18 cellular contexts compared by ENCODE assay signal in genomic region chr9:35835766-35836165, GRCh38. TPM values are rescaled to one million over a fixed set of nuclear protein-coding genes. Genes with fewer than 3 reads are reported as not detected.
DNase-seq lines count a peak whose midpoint lies in the region; ATAC-seq and TF ChIP-seq lines count a peak whose summit lies in the region.
"Had no signal": no experiment of that assay in that cellular context is flagged by ENCODE, and none has a peak within 500 bp of the region (broad histone marks: within the 10 kb centered on the region; RNA-seq: fewer than 3 reads in every experiment).

No MANE protein-coding gene starts in this region.

- intact Hi-C loops in cardiac septum (cut with DNase I) (loop anchor here (5.0 kb wide), 1 partner anchor 37 kb away; the partner anchor contains the start of gene OR13J1), heart right ventricle (cut with DNase I) (no loop called here), right lobe of liver (cut with DNase I) (no loop called here), stomach (cut with DNase I; ENCODE audit: low total_unique reads) (no loop called here), ascending aorta (cut with DNase I) (no loop called here)

- TF ChIP-seq POLR2A in right lobe of liver (IDR thresholded peaks at IDR 0.05): no peak
- no peak for TF ChIP-seq POLR2A in stomach (IDR thresholded peaks at IDR 0.05)

- no peak overlapping the region for H3K27ac ChIP-seq in heart right ventricle
- peak overlapping the region in 2 of 3 donors; percentile 61 to 76 for H3K27ac ChIP-seq in right lobe of liver
- peak overlapping the region in 3 of 5 donors; percentile 83 to 93 (median 86) for H3K27ac ChIP-seq in stomach
- peak overlapping the region in 1 of 2 donors; percentile 12 for H3K27ac ChIP-seq in ascending aorta

- H3K4me3 Mint-ChIP-seq in brain: no peak overlapping the region
- H3K4me3 Mint-ChIP-seq: CD4-positive, CD25-positive, alpha-beta regulatory T cell; GM23338 had no signal

- no peak overlapping the region for H3K4me3 ChIP-seq in heart right ventricle
- H3K4me3 ChIP-seq in right lobe of liver: no peak overlapping the region
- no peak overlapping the region for H3K4me3 ChIP-seq in stomach
- H3K4me3 ChIP-seq in ascending aorta: no peak overlapping the region
- H3K4me3 ChIP-seq: GM23338 had no signal

- peaks cover 4 to 35% (median 30%) of the 10 kb centered on the region in 9 donors for H3K4me1 ChIP-seq in heart right ventricle
- peaks cover 0 to 29% (median 15%) of the 10 kb centered on the region in 4 donors for H3K4me1 ChIP-seq in right lobe of liver
- H3K4me1 ChIP-seq in stomach: peaks cover 30 to 56% (median 52%) of the 10 kb centered on the region in 4 donors
- peaks cover 0 to 16% of the 10 kb centered on the region in 2 donors for H3K4me1 ChIP-seq in ascending aorta

- ATAC-seq in heart right ventricle (no peak), right lobe of liver (peak; percentile 74 to 78 (median 76))
- ATAC-seq: Panc1, Right ventricle myocardium inferior had no signal

- no peak for TF ChIP-seq CTCF in heart right ventricle (IDR thresholded peaks at IDR 0.05)
- no peak for TF ChIP-seq CTCF in brain (conservative IDR thresholded peaks at IDR 0.05)
- no peak for TF ChIP-seq CTCF in right lobe of liver (IDR thresholded peaks at IDR 0.05)
- TF ChIP-seq CTCF in stomach (IDR thresholded peaks at IDR 0.05): no peak
- no peak for TF ChIP-seq CTCF in ascending aorta (IDR thresholded peaks at IDR 0.05)

- WGBS in heart right ventricle, 2 donors: 93 to 95% methylated on average over 2 of the region's 2 CpGs
- WGBS in right lobe of liver (ENCODE audit: insufficient coverage, low coverage, low lambda C conversion rate, missing lambda C conversion rate): 9% methylated on average over 2 of the region's 2 CpGs
- 75 to 80% (median 79%) methylated on average over 2 of the region's 2 CpGs for WGBS in stomach, 5 donors

- H3K9me3 ChIP-seq in heart right ventricle (no peaks in the 10 kb centered on the region), right lobe of liver (no peaks in the 10 kb centered on the region), stomach (no peaks in the 10 kb centered on the region), ascending aorta (no peaks in the 10 kb centered on the region)

- DNase-seq in cardiac septum (ENCODE audit: low spot score): peak; percentile 51
- no peak for DNase-seq in heart right ventricle
- peak in 1 of 3 donors; percentile 55 for DNase-seq in right lobe of liver
- DNase-seq in stomach: no peak
- DNase-seq in NCI-H2107 treated with DMSO at 0.1 percent for 48 hours (lab: John Stamatoyannopoulos, UW; ENCODE audit: unreplicated experiment): no peak
- DNase-seq in stimulated activated CD4-positive, alpha-beta T cell treated with anti-CD3 and anti-CD28 coated beads, Interleukin-12 subunit alpha, Interleukin-12 subunit beta, amount 100 ng/mL, for 4 hours: no peak
- no peak for DNase-seq in ascending aorta (ENCODE audit: low spot score in 2 of 2)
- DNase-seq: DMS79, NCI-H1417 treated with DMSO at 0.1 percent for 48 hours, NCI-H2029, NCI-H510A had no signal

- H3K27ac Mint-ChIP-seq in brain: peak overlapping the region in 3 of 5 experiments; percentile 38 to 75 (median 61)
- H3K27ac Mint-ChIP-seq: CD4-positive, CD25-positive, alpha-beta regulatory T cell; GM23338 had no signal

- H3K27me3 ChIP-seq in heart right ventricle (peaks cover 0 to 43% (median 0%) of the 10 kb centered on the region in 7 donors), right lobe of liver (no peaks in the 10 kb centered on the region), stomach (peaks cover 0 to 10% (median 0%) of the 10 kb centered on the region in 3 donors), ascending aorta (no peaks in the 10 kb centered on the region)

- H3K36me3 Mint-ChIP-seq in brain: peaks cover 16% of the 10 kb centered on the region

- no peak for TF ChIP-seq EP300 in stomach (IDR thresholded peaks at IDR 0.05)

- H3K4me1 Mint-ChIP-seq in brain: peaks cover 43% of the 10 kb centered on the region

- no peaks in the 10 kb centered on the region for H3K27me3 Mint-ChIP-seq in brain
- H3K27me3 Mint-ChIP-seq: CD4-positive, CD25-positive, alpha-beta regulatory T cell had no signal

- peaks cover 0 to 11% (median 0%) of the 10 kb centered on the region in 9 donors for H3K36me3 ChIP-seq in heart right ventricle
- H3K36me3 ChIP-seq in right lobe of liver: no peaks in the 10 kb centered on the region
- peaks cover 0 to 6% (median 2%) of the 10 kb centered on the region in 4 donors for H3K36me3 ChIP-seq in stomach
- no peaks in the 10 kb centered on the region for H3K36me3 ChIP-seq in ascending aorta

- H3K9me3 Mint-ChIP-seq in brain: no peaks in the 10 kb centered on the region
- H3K9me3 Mint-ChIP-seq: CD4-positive, CD25-positive, alpha-beta regulatory T cell; GM23338 had no signal

RNA-seq across cellular contexts. Expression of gene TMEM8B, which starts 6.7 kb away (rescaled TPM):
- total RNA-seq in cardiac septum (22.0 TPM), heart right ventricle (10 to 100 TPM; 13.6 to 22.9 (median 20.5) TPM), right lobe of liver (1 to 10 TPM; 1.7 to 4.7 (median 3.5) TPM), stomach (10 to 100 TPM in 3 of 5 donors, 1 to 10 TPM in 2; 4.6 to 81.4 (median 11.6) TPM), ascending aorta (37.3 TPM)
- polyA plus RNA-seq in heart right ventricle (1 to 10 TPM; 6.7 to 8.0 TPM), brain (ENCODE audit: insufficient read depth, low read depth, low replicate concordance) (47.7 TPM), stomach (1 to 10 TPM; 7.0 to 9.2 (median 7.0) TPM)

RNA-seq across cellular contexts. Expression of gene FAM221B, which starts 7.2 kb away (rescaled TPM):
- total RNA-seq in cardiac septum: not detected
- total RNA-seq in heart right ventricle: not detected
- polyA plus RNA-seq in heart right ventricle: not detected
- polyA plus RNA-seq in brain (ENCODE audit: insufficient read depth, low read depth, low replicate concordance): not detected
- not detected for total RNA-seq in right lobe of liver
- not detected for total RNA-seq in stomach
- under 1 TPM in 1 of 3 donors, not detected in 2; 0.10 TPM for polyA plus RNA-seq in stomach
- not detected for total RNA-seq in ascending aorta
- total RNA-seq: A172; CD4-positive, CD25-positive, alpha-beta regulatory T cell; G401; GM23338; Right ventricle myocardium inferior had no signal

RNA-seq across cellular contexts. Expression of gene HINT2, which starts 20.9 kb away (rescaled TPM):
- total RNA-seq in cardiac septum (57.6 TPM), heart right ventricle (10 to 100 TPM; 56.8 to 83.1 (median 76.7) TPM), right lobe of liver (10 to 100 TPM; 46.0 to 86.3 (median 67.1) TPM), stomach (10 to 100 TPM in 4 of 5 donors, 1 to 10 TPM in 1; 8.4 to 22.7 (median 17.9) TPM), ascending aorta (21.6 TPM)
- polyA plus RNA-seq in heart right ventricle (100 to 1,000 TPM in 1 of 2 donors, 10 to 100 TPM in 1; 69.9 to 120 TPM), brain (ENCODE audit: insufficient read depth, low read depth, low replicate concordance) (172 TPM), stomach (100 to 1,000 TPM in 2 of 3 donors, 10 to 100 TPM in 1; 98.1 to 131 (median 118) TPM)

RNA-seq across cellular contexts. Expression of gene SPAG8, which starts 23.7 kb away (rescaled TPM):
- total RNA-seq in cardiac septum (3.5 TPM), heart right ventricle (1 to 10 TPM in 9 of 10 donors, under 1 TPM in 1; 0.86 to 4.2 (median 2.9) TPM), right lobe of liver (1 to 10 TPM in 1 of 6 experiments, under 1 TPM in 2, not detected in 3; 0.42 to 1.3 (median 0.80) TPM), stomach (1 to 10 TPM in 2 of 5 donors, not detected in 3; 1.7 to 2.7 TPM), ascending aorta (not detected)
- polyA plus RNA-seq in heart right ventricle (1 to 10 TPM in 1 of 2 donors, under 1 TPM in 1; 0.84 to 6.0 TPM), brain (ENCODE audit: insufficient read depth, low read depth, low replicate concordance) (3.3 TPM), stomach (1 to 10 TPM in 1 of 3 donors, under 1 TPM in 2; 0.19 to 4.1 (median 0.98) TPM)

RNA-seq across cellular contexts. Expression of gene OR13J1, which starts 34.4 kb away (rescaled TPM):
- not detected for total RNA-seq in cardiac septum
- not detected for total RNA-seq in heart right ventricle
- not detected for polyA plus RNA-seq in heart right ventricle
- polyA plus RNA-seq in brain (ENCODE audit: insufficient read depth, low read depth, low replicate concordance): not detected
- total RNA-seq in right lobe of liver: not detected
- total RNA-seq in stomach: not detected
- polyA plus RNA-seq in stomach: not detected
- total RNA-seq in ascending aorta: not detected
- total RNA-seq: A172; CD4-positive, CD25-positive, alpha-beta regulatory T cell; G401; GM23338; Right ventricle myocardium inferior had no signal
- polyA plus RNA-seq: CD4-positive, CD25-positive, alpha-beta regulatory T cell had no signal

Comparison
In these comparisons a context has a peak if more than half of its experiments do, and no peak if none do; other contexts are left out.
1. ATAC-seq: peak in right lobe of liver (4 of 4); none in heart right ventricle (0 of 8).
2. H3K27ac ChIP-seq: peak in right lobe of liver (2 of 3) and stomach (3 of 5); none in heart right ventricle (0 of 10).